8 cellular contexts compared by ENCODE assay signal in the genomic region with DNA sequence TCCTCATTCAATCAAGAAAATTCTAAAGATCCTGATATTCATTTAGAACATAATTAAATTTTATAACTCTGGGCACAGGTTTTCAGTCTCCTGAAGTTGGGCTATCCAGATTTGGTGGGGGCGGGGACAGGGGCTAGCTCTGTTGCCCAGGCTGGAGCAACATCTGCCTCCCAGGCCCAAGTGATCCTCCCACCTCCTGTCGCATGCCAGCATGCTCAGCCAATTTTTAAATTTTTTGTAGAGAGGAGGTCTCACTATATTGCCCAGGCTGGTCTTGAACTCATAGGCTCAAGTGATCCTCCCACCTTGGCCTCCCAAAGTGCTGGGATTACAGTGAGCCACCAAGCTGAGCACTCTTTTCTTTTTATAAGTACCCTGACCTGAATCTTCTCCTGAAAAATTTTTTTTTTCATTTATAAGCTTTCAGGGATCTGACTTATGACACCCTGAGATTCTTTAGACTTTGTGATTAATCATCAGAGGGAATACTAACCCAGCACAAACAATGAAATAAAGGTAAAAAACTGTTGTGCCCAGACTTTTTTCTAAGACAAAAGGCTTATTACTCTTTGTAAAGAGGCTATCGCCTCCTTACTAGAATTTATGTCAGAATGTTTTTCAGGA.
A peak's percentile ranks its signal among the peaks of the same experiment; 100 is the strongest.
DNase-seq lines count a peak whose midpoint lies in the region; ATAC-seq and TF ChIP-seq lines count a peak whose summit lies in the region.

No MANE protein-coding gene starts in this region.

- H3K27me3 ChIP-seq in gastrocnemius medialis, result no peaks in the 10 kb centered on the region

- intact Hi-C loops in gastrocnemius medialis (cut with DNase I; ENCODE audit: low total_unique reads), result no loop called here

- DNase-seq in SK-MEL-5 (ENCODE audit: low read depth, low spot score) (peak; percentile 65), epithelial cell of esophagus (ENCODE audit: low read depth) (peak; percentile 61), gastrocnemius medialis (no peak), DMS79 (lab: John Stamatoyannopoulos, UW) (no peak), GM19238 (ENCODE audit: insufficient read length, low spot score) (no peak), occipital lobe (lab: John Stamatoyannopoulos, UW) (no peak)

- peak; percentile 6 for TF ChIP-seq POLR2A in GM18526 (IDR thresholded peaks at IDR 0.05; ENCODE audit: extremely low read depth, insufficient read length)
- no peak for TF ChIP-seq POLR2A in gastrocnemius medialis (IDR thresholded peaks at IDR 0.05)

- no peaks in the 10 kb centered on the region for H3K9me3 ChIP-seq in gastrocnemius medialis

- H3K27ac ChIP-seq in gastrocnemius medialis, result peak overlapping the region; percentile 30 to 91 (median 73)

- H3K4me3 ChIP-seq in epithelial cell of esophagus (ENCODE audit: low read length) (no peak overlapping the region), gastrocnemius medialis (no peak overlapping the region)

- H3K4me1 ChIP-seq in gastrocnemius medialis, result peaks cover 23 to 57% of the 10 kb centered on the region in 2 donors

- in situ Hi-C loops in SK-MEL-5 (cut with HindIII; ENCODE audit: low pct_unique_long_range_greater_than_20kb, low sequenced_read_pairs) (no loop called here), gastrocnemius medialis (cut with MboI; ENCODE audit: low sequenced_read_pairs in 4 of 4) (no loop called here)

- no peaks in the 10 kb centered on the region for H3K36me3 ChIP-seq in gastrocnemius medialis

- TF ChIP-seq CTCF in epithelial cell of esophagus (IDR thresholded peaks at IDR 0.05; ENCODE audit: insufficient read depth, low read depth, low read length, missing control alignments), result no peak
- TF ChIP-seq CTCF in gastrocnemius medialis (IDR thresholded peaks at IDR 0.05 in 4 of 5, conservative IDR thresholded peaks at IDR 0.05 in 1 of 5), result no peak

- ATAC-seq in gastrocnemius medialis (no peak), GM21825 (IDR thresholded peaks at IDR 0.05; ENCODE audit: unreplicated experiment) (no peak)

Comparison
In these comparisons a context has a peak if more than half of its experiments do, and no peak if none do; other contexts are left out.
1. DNase-seq: peak in SK-MEL-5 (single experiment) and epithelial cell of esophagus (single experiment); none in gastrocnemius medialis (0 of 2), DMS79 (single experiment), GM19238 (single experiment) and occipital lobe (single experiment).